24 cellular contexts compared by ENCODE assay signal in genomic region chr2:237236188-237236587, GRCh38.
A peak's percentile ranks its signal among the peaks of the same experiment; 100 is the strongest.
DNase-seq lines count a peak whose midpoint lies in the region; ATAC-seq and TF ChIP-seq lines count a peak whose summit lies in the region.
"Had no signal": no experiment of that assay in that cellular context is flagged by ENCODE, and none has a peak within 500 bp of the region (broad histone marks: within the 10 kb centered on the region; RNA-seq: fewer than 3 reads in every experiment).

No MANE protein-coding gene starts in this region.

- H3K4me2 ChIP-seq in SK-N-SH = peak overlapping the region; percentile 56; the same call in 1 of the 2 replicates
- H3K4me2 ChIP-seq in fibroblast of lung (ENCODE audit: extremely low read depth, insufficient read depth, low read length) = peak overlapping the region; percentile 2
- peak overlapping the region; percentile 42 for H3K4me2 ChIP-seq in smooth muscle cell

- no peaks in the 10 kb centered on the region; the same call in 1 of the 2 replicates for H3K9me3 ChIP-seq in SK-N-SH
- no peaks in the 10 kb centered on the region for H3K9me3 ChIP-seq in fibroblast of lung (ENCODE audit: control insufficient read depth, insufficient read depth, low read depth, low read length)
- no peaks in the 10 kb centered on the region for H3K9me3 ChIP-seq in smooth muscle cell (replicated peaks; ENCODE audit: low read depth)
- H3K9me3 ChIP-seq in BE2C = no peaks in the 10 kb centered on the region

- H3K4me1 ChIP-seq in SK-N-SH (ENCODE audit: control insufficient read depth in 1 of 2, insufficient read depth in 2 of 2, low read depth in 1 of 2, low read length in 1 of 2) (peaks cover 5 to 15% of the 10 kb centered on the region in 2 experiments), fibroblast of lung (ENCODE audit: control insufficient read depth, extremely low read depth, insufficient read depth, low read length) (peaks cover 18% of the 10 kb centered on the region), smooth muscle cell (ENCODE audit: low read depth) (peaks cover 12% of the 10 kb centered on the region), BE2C (no peaks in the 10 kb centered on the region)
- H3K4me1 ChIP-seq: upper lobe of left lung had no signal

- no peak for ATAC-seq in HG03175 (IDR thresholded peaks at IDR 0.05; ENCODE audit: unreplicated experiment)
- ATAC-seq: activated CD4-positive, CD25-positive, alpha-beta regulatory T cell treated with anti-CD3 and anti-CD28 coated beads, Interleukin-2, amount 50 U/mL, for 24 hours; GM12878 had no signal

- WGBS in SK-N-SH (ENCODE audit: low lambda C conversion rate) = 83% methylated on average over 2 of the region's 2 CpGs
- WGBS in smooth muscle cell (ENCODE audit: low lambda C conversion rate) = 31% methylated on average over 2 of the region's 2 CpGs

- H3K27me3 ChIP-seq in SK-N-SH (ENCODE audit: insufficient read depth) (no peaks in the 10 kb centered on the region), fibroblast of lung (ENCODE audit: control insufficient read depth, insufficient read depth, low read length) (no peaks in the 10 kb centered on the region), smooth muscle cell (ENCODE audit: low read depth) (no peaks in the 10 kb centered on the region), BE2C (no peaks in the 10 kb centered on the region)
- H3K27me3 ChIP-seq: brain microvascular endothelial cell, stomach, upper lobe of left lung had no signal

- H3K79me2 ChIP-seq in SK-N-SH (ENCODE audit: insufficient read depth) (no peaks in the 10 kb centered on the region), fibroblast of lung (ENCODE audit: control insufficient read depth, insufficient read depth, low read length) (no peaks in the 10 kb centered on the region), smooth muscle cell (ENCODE audit: low read depth) (no peaks in the 10 kb centered on the region)

- no peak for TF ChIP-seq RAD21 in SK-N-SH (IDR thresholded peaks at IDR 0.05; ENCODE audit: low read length)

- CTCF ChIA-PET in SK-N-SH (lab: Yijun Ruan, JAX) = no interaction called here

- TF ChIP-seq CTCF in SK-N-SH (IDR thresholded peaks at IDR 0.05) (no peak), fibroblast of lung (conservative IDR thresholded peaks at IDR 0.05 in 1 of 2, IDR thresholded peaks at IDR 0.05 in 1 of 2; ENCODE audit: low read depth in 1 of 2, low read length in 2 of 2) (no peak), smooth muscle cell (IDR thresholded peaks at IDR 0.05; ENCODE audit: borderline replicate concordance, insufficient read depth, poor library complexity, severe bottlenecking) (no peak), BE2C (IDR thresholded peaks at IDR 0.05; ENCODE audit: low read depth, low read length) (no peak)

- DNase-seq in DMS53 (lab: John Stamatoyannopoulos, UW) = peak; percentile 14
- no peak for DNase-seq in DMS53 treated with DMSO at 0.1 percent for 48 hours (lab: John Stamatoyannopoulos, UW; ENCODE audit: unreplicated experiment)
- DNase-seq in SK-N-SH = no peak
- peak; percentile 65 to 83 for DNase-seq in fibroblast of lung (ENCODE audit: low read depth in 2 of 2)
- DNase-seq in smooth muscle cell (lab: John Stamatoyannopoulos, UW; ENCODE audit: unreplicated experiment) = no peak
- no peak for DNase-seq in BE2C
- DNase-seq in NOMO-1 treated with dmso at 0.1 percent for 144 hours (lab: John Stamatoyannopoulos, UW; ENCODE audit: unreplicated experiment) = no peak
- DNase-seq: activated naive CD8-positive, alpha-beta T cell treated with anti-CD3 and anti-CD28 coated beads, Interleukin-2, amount 10 ng/mL, durations not matched to agents 7 days and 5 days; brain microvascular endothelial cell; GF-D8; NCI-H1436; NCI-H2171 treated with DMSO at 0.1 percent for 48 hours; nucleus accumbens; stimulated activated CD4-positive, alpha-beta T cell treated with anti-CD3 and anti-CD28 coated beads, Interleukin-1b, Interleukin-23, amount 100 ng/mL, for 48 hours; stomach; T-helper 9 cell; upper lobe of left lung had no signal

- no peak for TF ChIP-seq EP300 in SK-N-SH (IDR thresholded peaks at IDR 0.05; ENCODE audit: borderline replicate concordance in 1 of 2, low read depth in 1 of 2, low read length in 1 of 2)

- H3K9me2 ChIP-seq in SK-N-SH = no peaks in the 10 kb centered on the region

- H3F3A ChIP-seq in SK-N-SH (replicated peaks; ENCODE audit: insufficient read depth) = peaks cover 24% of the 10 kb centered on the region
- peaks cover 30% of the 10 kb centered on the region for H3F3A ChIP-seq in smooth muscle cell (ENCODE audit: low read depth)

- H3K27ac ChIP-seq in SK-N-SH (ENCODE audit: low read depth in 2 of 2, low read length in 1 of 2) (peak overlapping the region in 1 of 2 experiments; percentile 92; a peak in 3 of 4 replicates), fibroblast of lung (ENCODE audit: insufficient read depth, low read length) (peak overlapping the region; percentile 54), smooth muscle cell (ENCODE audit: low read depth) (peak overlapping the region; percentile 98)
- H3K27ac ChIP-seq: 22Rv1, brain microvascular endothelial cell, C4-2B, SK-N-MC had no signal

- H3K36me3 ChIP-seq in SK-N-SH (replicated peaks in 1 of 2; ENCODE audit: control insufficient read depth in 1 of 2, insufficient read depth in 2 of 2, low read length in 1 of 2) = no peaks in the 10 kb centered on the region
- H3K36me3 ChIP-seq in fibroblast of lung (ENCODE audit: control insufficient read depth, insufficient read depth, low read length) = no peaks in the 10 kb centered on the region
- no peaks in the 10 kb centered on the region for H3K36me3 ChIP-seq in smooth muscle cell (ENCODE audit: low read depth)
- H3K36me3 ChIP-seq in BE2C = no peaks in the 10 kb centered on the region
- H3K36me3 ChIP-seq: brain microvascular endothelial cell, stomach, upper lobe of left lung had no signal

- no peak overlapping the region for H3K4me3 ChIP-seq in SK-N-SH (ENCODE audit: low read depth in 2 of 2, low read length in 1 of 2)
- no peak overlapping the region for H3K4me3 ChIP-seq in fibroblast of lung (replicated peaks in 1 of 4; ENCODE audit: control extremely low read depth in 1 of 4, insufficient read depth in 1 of 4, low read depth in 3 of 4, low read length in 4 of 4)
- no peak overlapping the region for H3K4me3 ChIP-seq in smooth muscle cell
- no peak overlapping the region for H3K4me3 ChIP-seq in BE2C (ENCODE audit: low read depth, low read length)
- H3K4me3 ChIP-seq: GM12878, lung, SK-N-MC, stomach, upper lobe of left lung had no signal

- H3K9ac ChIP-seq in SK-N-SH (peak overlapping the region; percentile 38; the same call in 1 of the 2 replicates), fibroblast of lung (ENCODE audit: insufficient read depth, low read length) (no peak overlapping the region), smooth muscle cell (ENCODE audit: low read depth) (peak overlapping the region; percentile 76)

- POLR2A ChIA-PET in SK-N-SH (lab: Yijun Ruan, JAX) = no interaction called here

- H2AFZ ChIP-seq in SK-N-SH (ENCODE audit: low read depth) = no peak overlapping the region; the same call in 1 of the 2 replicates
- no peak overlapping the region for H2AFZ ChIP-seq in fibroblast of lung (ENCODE audit: low read length)
- no peak overlapping the region for H2AFZ ChIP-seq in smooth muscle cell (ENCODE audit: low read depth)

- H4K20me1 ChIP-seq in SK-N-SH (ENCODE audit: insufficient read depth) (no peaks in the 10 kb centered on the region), fibroblast of lung (ENCODE audit: control insufficient read depth, extremely low read depth, insufficient read depth, low read length) (no peaks in the 10 kb centered on the region), smooth muscle cell (ENCODE audit: low read depth) (no peaks in the 10 kb centered on the region)

TF ChIP-seq in SK-N-SH, 30 proteins besides CTCF, POLR2A, EP300 and RAD21:
- TF ChIP-seq ZBTB33 (IDR thresholded peaks at IDR 0.05; ENCODE audit: borderline replicate concordance, low read depth) (no peak), EZH2phosphoT487 (IDR thresholded peaks at IDR 0.05; ENCODE audit: borderline replicate concordance, low read depth) (no peak), FOSL2 (IDR thresholded peaks at IDR 0.05; ENCODE audit: borderline replicate concordance, low read depth) (0 out of 2 replicates have a peak, but pooled peaks have one; percentile 22)
- TF ChIP-seq, protein P1, sequence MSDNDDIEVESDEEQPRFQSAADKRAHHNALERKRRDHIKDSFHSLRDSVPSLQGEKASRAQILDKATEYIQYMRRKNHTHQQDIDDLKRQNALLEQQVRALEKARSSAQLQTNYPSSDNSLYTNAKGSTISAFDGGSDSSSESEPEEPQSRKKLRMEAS (IDR thresholded peaks at IDR 0.05; ENCODE audit: low read depth) = no peak

Comparison
In these comparisons a context has a peak if more than half of its experiments do, and no peak if none do; other contexts are left out.
1. DNase-seq: peak in DMS53 (single experiment) and fibroblast of lung (2 of 2); none in DMS53 treated with DMSO at 0.1 percent for 48 hours (single experiment), SK-N-SH (single experiment), smooth muscle cell (single experiment), BE2C (single experiment) and NOMO-1 treated with dmso at 0.1 percent for 144 hours (single experiment).
2. H3K4me2 ChIP-seq: peak in every context shown above with its lines; median percentile 56 in SK-N-SH; 42 in smooth muscle cell; 2 in fibroblast of lung.